Comparison of ENCODE assay signal across 31 cellular contexts in genomic region chr12:39840422-39840821, GRCh38.
DNase-seq lines count a peak whose midpoint lies in the region; ATAC-seq, FAIRE-seq and TF ChIP-seq lines count a peak whose summit lies in the region.
"Had no signal": no experiment of that assay in that cellular context is flagged by ENCODE, and none has a peak within 500 bp of the region (broad histone marks: within the 10 kb centered on the region; RNA-seq: fewer than 3 reads in every experiment).

No MANE protein-coding gene starts in this region.

- H3K36me3 ChIP-seq in endothelial cell of umbilical vein (ENCODE audit: control insufficient read depth in 2 of 2, extremely low read depth in 1 of 2, insufficient read depth in 2 of 2, low read length in 2 of 2) = no peaks in the 10 kb centered on the region
- H3K36me3 ChIP-seq: BE2C; BLaER1; BLaER1 treated with 17β-estradiol and CSF1 and Interleukin-3, amounts not matched to agents 10 nM and 100 nM had no signal

- H3K4me1 ChIP-seq in endothelial cell of umbilical vein (ENCODE audit: control insufficient read depth, extremely low read depth, insufficient read depth, low read length) = peaks cover 8% of the 10 kb centered on the region
- H3K4me1 ChIP-seq: A549; BE2C; BLaER1; BLaER1 treated with 17β-estradiol and CSF1 and Interleukin-3, amounts not matched to agents 10 nM and 100 nM; Caco-2 had no signal

- no peak overlapping the region for H2AFZ ChIP-seq in endothelial cell of umbilical vein (ENCODE audit: low read depth, low read length)

- H3K9me1 ChIP-seq in endothelial cell of umbilical vein (replicated peaks; ENCODE audit: control insufficient read depth, extremely low read depth, insufficient read depth, low read length) = no peaks in the 10 kb centered on the region

- TF ChIP-seq CTCF in endothelial cell of umbilical vein (IDR thresholded peaks at IDR 0.05; ENCODE audit: extremely low read depth in 1 of 2, insufficient read depth in 1 of 2, low read depth in 1 of 2, low read length in 2 of 2) (no peak), fibroblast of pulmonary artery (IDR thresholded peaks at IDR 0.05; ENCODE audit: low read length, missing control alignments) (no peak)

- no peaks in the 10 kb centered on the region for H3K79me2 ChIP-seq in endothelial cell of umbilical vein (ENCODE audit: control insufficient read depth, insufficient read depth, low read length)

- H3K4me2 ChIP-seq in endothelial cell of umbilical vein (ENCODE audit: insufficient read depth, low read length) = no peak overlapping the region
- H3K4me2 ChIP-seq: A549; BLaER1; BLaER1 treated with 17β-estradiol and CSF1 and Interleukin-3, amounts not matched to agents 10 nM and 100 nM had no signal

- intact Hi-C loops in endothelial cell of umbilical vein (cut with micrococcal nuclease) = no loop called here

- H3K9me3 ChIP-seq in endothelial cell of umbilical vein (replicated peaks; ENCODE audit: control insufficient read depth, insufficient read depth, low read length) = no peaks in the 10 kb centered on the region
- H3K9me3 ChIP-seq: A549; BE2C; BLaER1; BLaER1 treated with 17β-estradiol and CSF1 and Interleukin-3, amounts not matched to agents 10 nM and 100 nM; Caco-2 had no signal

- no peaks in the 10 kb centered on the region for H3K27me3 ChIP-seq in endothelial cell of umbilical vein (ENCODE audit: control insufficient read depth in 2 of 2, insufficient read depth in 2 of 2, low read length in 2 of 2)
- H3K27me3 ChIP-seq: BE2C; BLaER1; BLaER1 treated with 17β-estradiol and CSF1 and Interleukin-3, amounts not matched to agents 10 nM and 100 nM had no signal

- CTCF ChIA-PET in endothelial cell of umbilical vein (lab: Charles Lee) = no interaction called here

- H3K4me3 ChIP-seq in endothelial cell of umbilical vein (replicated peaks in 1 of 3; ENCODE audit: insufficient read depth in 1 of 3, low read depth in 1 of 3, low read length in 3 of 3) (no peak overlapping the region), fibroblast of pulmonary artery (replicated peaks; ENCODE audit: low read depth, low read length) (no peak overlapping the region)
- H3K4me3 ChIP-seq: A549; BLaER1; BLaER1 treated with 17β-estradiol and CSF1 and Interleukin-3, amounts not matched to agents 10 nM and 100 nM had no signal

- no peak for TF ChIP-seq POLR2A in endothelial cell of umbilical vein (IDR thresholded peaks at IDR 0.05; ENCODE audit: low read depth, low read length)

- no peak overlapping the region for H3K27ac ChIP-seq in endothelial cell of umbilical vein (ENCODE audit: insufficient read depth, low read depth, low read length)
- H3K27ac ChIP-seq: 22Rv1; A549; BLaER1; BLaER1 treated with 17β-estradiol and CSF1 and Interleukin-3, amounts not matched to agents 10 nM and 100 nM; C4-2B had no signal

- FAIRE-seq in endothelial cell of umbilical vein (lab: Jason Lieb, UNC) = no peak
- FAIRE-seq: A204.1, A549, D721Med had no signal

- DNase-seq in endothelial cell of umbilical vein (ENCODE audit: low read depth, low spot score) = peak; percentile 29
- peak; percentile 35 for DNase-seq in fibroblast of pulmonary artery (ENCODE audit: low read depth)
- DNase-seq in DMS 273 (lab: John Stamatoyannopoulos, UW; ENCODE audit: unreplicated experiment) = no peak
- DNase-seq: 8988T; ACHN; AML-193; BE2C; C1 segment of cervical spinal cord; Caco-2; Calu3; CD4-positive, alpha-beta memory T cell; CD4-positive, alpha-beta T cell; CD4-positive, CD25-positive, alpha-beta regulatory T cell; CD8-positive, alpha-beta memory T cell; CD8-positive, alpha-beta T cell; COR-L47; DMS 273 treated with DMSO at 0.1 percent for 48 hours; DMS153; DMS53; DMS79; DMS79 treated with DMSO at 0.1 percent for 48 hours; DND-41; EL had no signal

- H3K9ac ChIP-seq in endothelial cell of umbilical vein (replicated peaks; ENCODE audit: extremely low read depth, insufficient read depth, low read length) = no peak overlapping the region
- H3K9ac ChIP-seq: BLaER1; BLaER1 treated with 17β-estradiol and CSF1 and Interleukin-3, amounts not matched to agents 10 nM and 100 nM had no signal

- no peak for ATAC-seq in HG02884 (IDR thresholded peaks at IDR 0.05; ENCODE audit: unreplicated experiment)
- ATAC-seq: A549; CD8-positive, alpha-beta T cell had no signal

- no peaks in the 10 kb centered on the region for H4K20me1 ChIP-seq in endothelial cell of umbilical vein (replicated peaks; ENCODE audit: control insufficient read depth, extremely low read depth, insufficient read depth, low read length)
- H4K20me1 ChIP-seq: BLaER1; BLaER1 treated with 17β-estradiol and CSF1 and Interleukin-3, amounts not matched to agents 10 nM and 100 nM had no signal

- dilution Hi-C loops in endothelial cell of umbilical vein (cut with MboI; ENCODE audit: extremely low pct_ligation_motif_present, low sequenced_read_pairs) = no loop called here

- POLR2A ChIA-PET in endothelial cell of umbilical vein (lab: Charles Lee) = no interaction called here

- BruUV-seq in endothelial cell of umbilical vein (replicated peaks; lab: Mats Ljungman, UMichigan) = no TSS peak

TF ChIP-seq in endothelial cell of umbilical vein, 7 proteins besides CTCF, POLR2A, EP300 and RAD21:
- TF ChIP-seq POLR2AphosphoS5 (IDR thresholded peaks at IDR 0.05; ENCODE audit: insufficient read depth, low read depth, low read length) (no peak), GATA2 (IDR thresholded peaks at IDR 0.05; ENCODE audit: insufficient read depth, insufficient read length, low read depth, low read length) (peak; percentile 54)
